In genomic region chr21:43974791-43975468, GRCh38 we compare ENCODE assay signal across 11 cellular contexts. TPM values are rescaled to one million over a fixed set of nuclear protein-coding genes. Genes with fewer than 3 reads are reported as not detected.
A peak's percentile ranks its signal among the peaks of the same experiment; 100 is the strongest.
DNase-seq lines count a peak whose midpoint lies in the region; ATAC-seq and TF ChIP-seq lines count a peak whose summit lies in the region.
"Had no signal": no experiment of that assay in that cellular context is flagged by ENCODE, and none has a peak within 500 bp of the region (broad histone marks: within the 10 kb centered on the region; RNA-seq: fewer than 3 reads in every experiment).

No MANE protein-coding gene starts in this region.

- ATAC-seq in heart right ventricle: peak in 6 of 8 donors; percentile 15 to 26 (median 20)
- no peak for ATAC-seq in stimulated activated effector memory CD8-positive, alpha-beta T cell treated with anti-CD3 and anti-CD28 coated beads, Interleukin-12 subunit alpha, Interleukin-12 subunit beta, amount 100 ng/mL, for 72 hours

- peaks cover 4% of the 10 kb centered on the region for H3K36me3 ChIP-seq in NT2/D1 (ENCODE audit: insufficient read depth, insufficient read length, low read length)
- H3K36me3 ChIP-seq in heart right ventricle: peaks cover 0 to 76% (median 25%) of the 10 kb centered on the region in 9 donors
- H3K36me3 ChIP-seq in ascending aorta: peaks cover 35 to 56% of the 10 kb centered on the region in 2 donors

- no peak for DNase-seq in activated T-cell treated with anti-CD3 and anti-CD28 coated beads, Interleukin-2, amount 50 U/mL, for 24 hours
- no peak for DNase-seq in activated T-cell treated with anti-CD3 and anti-CD28 coated beads, Interleukin-2, amount 50 U/mL, for 48 hours
- DNase-seq in NT2/D1 (ENCODE audit: low read depth, low spot score) (no peak), heart right ventricle (no peak), GF-D8 (lab: John Stamatoyannopoulos, UW) (no peak), ascending aorta (ENCODE audit: low spot score in 2 of 2) (no peak), retina (no peak)
- DNase-seq in stimulated activated effector memory CD8-positive, alpha-beta T cell treated with anti-CD3 and anti-CD28 coated beads, Interleukin-12 subunit alpha, Interleukin-12 subunit beta, amount 100 ng/mL, for 72 hours (ENCODE audit: low spot score in 2 of 2): no peak
- DNase-seq: NCI-H2081 treated with DMSO at 0.1 percent for 48 hours had no signal

- H3K27me3 ChIP-seq in NT2/D1 (ENCODE audit: insufficient read depth, insufficient read length) (no peaks in the 10 kb centered on the region), heart right ventricle (no peaks in the 10 kb centered on the region), ascending aorta (no peaks in the 10 kb centered on the region)
- H3K27me3 ChIP-seq: left lung had no signal

- no peak overlapping the region for H3K4me3 ChIP-seq in NT2/D1 (ENCODE audit: insufficient read length, low read depth)
- H3K4me3 ChIP-seq in heart right ventricle: no peak overlapping the region
- H3K4me3 ChIP-seq in ascending aorta: no peak overlapping the region
- H3K4me3 ChIP-seq: left lung had no signal

- no peak for TF ChIP-seq CTCF in heart right ventricle (IDR thresholded peaks at IDR 0.05)
- TF ChIP-seq CTCF in ascending aorta (IDR thresholded peaks at IDR 0.05): no peak

- peaks cover 12% of the 10 kb centered on the region for H3K4me1 ChIP-seq in NT2/D1 (ENCODE audit: insufficient read depth, insufficient read length)
- peaks cover 0 to 13% (median 0%) of the 10 kb centered on the region in 9 donors for H3K4me1 ChIP-seq in heart right ventricle
- H3K4me1 ChIP-seq in ascending aorta: no peaks in the 10 kb centered on the region

- H3K9me3 Mint-ChIP-seq in activated T-cell treated with anti-CD3 and anti-CD28 coated beads, Interleukin-2, amount 50 U/mL, for 24 hours: no peaks in the 10 kb centered on the region
- H3K9me3 Mint-ChIP-seq in stimulated activated effector memory CD8-positive, alpha-beta T cell treated with anti-CD3 and anti-CD28 coated beads, Interleukin-12 subunit alpha, Interleukin-12 subunit beta, amount 100 ng/mL, for 72 hours: no peaks in the 10 kb centered on the region
- H3K9me3 Mint-ChIP-seq: GM23338 had no signal

- H3K4me1 Mint-ChIP-seq in activated T-cell treated with anti-CD3 and anti-CD28 coated beads, Interleukin-2, amount 50 U/mL, for 24 hours (ENCODE audit: low read depth): peaks cover 10% of the 10 kb centered on the region
- peaks cover 16% of the 10 kb centered on the region for H3K4me1 Mint-ChIP-seq in stimulated activated effector memory CD8-positive, alpha-beta T cell treated with anti-CD3 and anti-CD28 coated beads, Interleukin-12 subunit alpha, Interleukin-12 subunit beta, amount 100 ng/mL, for 72 hours
- H3K4me1 Mint-ChIP-seq: GM23338 had no signal

- whole genome bisulfite sequencing in heart right ventricle, 2 donors: 86 to 88% methylated on average over 16 of the region's 16 CpGs

- H3K9ac ChIP-seq in NT2/D1 (ENCODE audit: insufficient read length, low read depth): peak overlapping the region; percentile 61

- intact Hi-C loops in heart right ventricle (cut with DNase I): loop anchor here in 6 of 10 donors (1.0 to 5.0 kb wide), 3 partner anchors 163 to 165 kb away; no protein-coding TSS in a partner anchor
- intact Hi-C loops in ascending aorta (cut with DNase I): loop anchor here (1.0 kb wide), 1 partner anchor 165 kb away; no protein-coding TSS in a partner anchor

- H3K27ac ChIP-seq in heart right ventricle (no peak overlapping the region), ascending aorta (no peak overlapping the region)
- H3K27ac ChIP-seq: left lung had no signal

- no peaks in the 10 kb centered on the region for H3K27me3 Mint-ChIP-seq in activated T-cell treated with anti-CD3 and anti-CD28 coated beads, Interleukin-2, amount 50 U/mL, for 24 hours

- H3K27ac Mint-ChIP-seq in activated T-cell treated with anti-CD3 and anti-CD28 coated beads, Interleukin-2, amount 50 U/mL, for 24 hours: peak overlapping the region; percentile 81
- peak overlapping the region; percentile 43 for H3K27ac Mint-ChIP-seq in stimulated activated effector memory CD8-positive, alpha-beta T cell treated with anti-CD3 and anti-CD28 coated beads, Interleukin-12 subunit alpha, Interleukin-12 subunit beta, amount 100 ng/mL, for 72 hours

- H3K9me3 ChIP-seq in NT2/D1 (ENCODE audit: insufficient read depth, low read length) (no peaks in the 10 kb centered on the region), heart right ventricle (no peaks in the 10 kb centered on the region), ascending aorta (no peaks in the 10 kb centered on the region)
- H3K9me3 ChIP-seq: left lung had no signal

- H3K4me3 Mint-ChIP-seq in activated T-cell treated with anti-CD3 and anti-CD28 coated beads, Interleukin-2, amount 50 U/mL, for 24 hours: no peak overlapping the region
- H3K4me3 Mint-ChIP-seq in stimulated activated effector memory CD8-positive, alpha-beta T cell treated with anti-CD3 and anti-CD28 coated beads, Interleukin-12 subunit alpha, Interleukin-12 subunit beta, amount 100 ng/mL, for 72 hours: no peak overlapping the region

- H3K36me3 Mint-ChIP-seq in activated T-cell treated with anti-CD3 and anti-CD28 coated beads, Interleukin-2, amount 50 U/mL, for 24 hours (ENCODE audit: low read depth): peaks cover 68% of the 10 kb centered on the region
- peaks cover 48% of the 10 kb centered on the region for H3K36me3 Mint-ChIP-seq in stimulated activated effector memory CD8-positive, alpha-beta T cell treated with anti-CD3 and anti-CD28 coated beads, Interleukin-12 subunit alpha, Interleukin-12 subunit beta, amount 100 ng/mL, for 72 hours

RNA-seq across cellular contexts. Expression of gene TRAPPC10, which starts 37.2 kb away (rescaled TPM):
- total RNA-seq in heart right ventricle (10 to 100 TPM; 18.7 to 26.2 (median 20.3) TPM), ascending aorta (7.9 TPM)
- polyA plus RNA-seq in heart right ventricle: 1 to 10 TPM; 4.7 to 6.0 TPM
